7 cellular contexts compared by ENCODE assay signal in genomic region chr7:141702047-141702567, GRCh38. TPM values are rescaled to one million over a fixed set of nuclear protein-coding genes. Genes with fewer than 3 reads are reported as not detected.
DNase-seq lines count a peak whose midpoint lies in the region; ATAC-seq and TF ChIP-seq lines count a peak whose summit lies in the region.

Gene DENND11 (minus strand): TSS chr7:141702166. CDS start chr7:141702153, 13 bp downstream.

- POLR2A ChIA-PET in activated CD4-positive, alpha-beta memory T cell treated with anti-CD3 and anti-CD28 coated beads, Interleukin-2, amount 10 ng/mL, durations not matched to agents 7 days and 5 days (lab: Charles Lee): interaction anchor here (0.6 to 3.6 kb wide), 16 partner anchors 8 to 152 kb away, joined by 3 to 46 read pairs (median 4); partner anchors contain the start of gene SSBP1

- H3K36me3 ChIP-seq in mesodermal cell (ENCODE audit: control insufficient read depth, insufficient read depth, low read length): no peaks in the 10 kb centered on the region

- H3K4me3 Mint-ChIP-seq in activated CD4-positive, alpha-beta memory T cell treated with anti-CD3 and anti-CD28 coated beads, Interleukin-2, amount 10 ng/mL, durations not matched to agents 7 days and 5 days: peak within 1 kb of the TSS; percentile 79
- peak within 1 kb of the TSS; percentile 93 to 94 for H3K4me3 Mint-ChIP-seq in effector memory CD8-positive, alpha-beta T cell

- peaks cover 30% of the 10 kb centered on the region for H3K4me1 Mint-ChIP-seq in activated CD4-positive, alpha-beta memory T cell treated with anti-CD3 and anti-CD28 coated beads, Interleukin-2, amount 10 ng/mL, durations not matched to agents 7 days and 5 days
- peaks cover 31 to 45% of the 10 kb centered on the region in 2 donors for H3K4me1 Mint-ChIP-seq in effector memory CD8-positive, alpha-beta T cell (ENCODE audit: low read depth in 2 of 2)

- H3K9me3 ChIP-seq in mesodermal cell (ENCODE audit: control insufficient read depth, low read length): no peaks in the 10 kb centered on the region

- TF ChIP-seq POLR2A in GM18505 (IDR thresholded peaks at IDR 0.05; ENCODE audit: borderline replicate concordance, extremely low read depth, insufficient read depth, insufficient read length): no peak

- peaks cover 30% of the 10 kb centered on the region for H3K27me3 Mint-ChIP-seq in activated CD4-positive, alpha-beta memory T cell treated with anti-CD3 and anti-CD28 coated beads, Interleukin-2, amount 10 ng/mL, durations not matched to agents 7 days and 5 days
- H3K27me3 Mint-ChIP-seq in effector memory CD8-positive, alpha-beta T cell: no peaks in the 10 kb centered on the region

- H3K4me3 ChIP-seq in mesodermal cell (ENCODE audit: extremely low read depth, insufficient read depth, low read length, poor library complexity, severe bottlenecking): peak within 1 kb of the TSS; percentile 63

- peak; percentile 81 for ATAC-seq in GM18505 (IDR thresholded peaks at IDR 0.05; ENCODE audit: unreplicated experiment)
- peak; percentile 79 for ATAC-seq in HG02571 (IDR thresholded peaks at IDR 0.05; ENCODE audit: unreplicated experiment)
- peak; percentile 74 for ATAC-seq in effector memory CD8-positive, alpha-beta T cell (replicated peaks)

- no peak within 1 kb of the TSS for H3K27ac ChIP-seq in mesodermal cell (ENCODE audit: low read depth, low read length, severe bottlenecking)

- peak; percentile 44 for DNase-seq in NCI-H2029 (lab: John Stamatoyannopoulos, UW)
- peak; percentile 52 for DNase-seq in activated CD4-positive, alpha-beta memory T cell treated with anti-CD3 and anti-CD28 coated beads, Interleukin-2, amount 10 ng/mL, durations not matched to agents 7 days and 5 days
- peak; percentile 50 to 61 (median 59) for DNase-seq in effector memory CD8-positive, alpha-beta T cell
- DNase-seq in stimulated activated CD8-positive, alpha-beta memory T cell treated with anti-CD3 and anti-CD28 coated beads, Interleukin-2, amount 100 ng/mL, for 1 hour (ENCODE audit: low read depth in 2 of 2): peak; percentile 16 to 28

- WGBS in mesodermal cell (ENCODE audit: insufficient coverage in 2 of 2), 2 experiments: 0% methylated on average over 31 to 60 of the region's 62 CpGs

- peaks cover 4% of the 10 kb centered on the region for H3K36me3 Mint-ChIP-seq in activated CD4-positive, alpha-beta memory T cell treated with anti-CD3 and anti-CD28 coated beads, Interleukin-2, amount 10 ng/mL, durations not matched to agents 7 days and 5 days (ENCODE audit: low read depth)
- peaks cover 10% of the 10 kb centered on the region for H3K36me3 Mint-ChIP-seq in effector memory CD8-positive, alpha-beta T cell (ENCODE audit: insufficient read depth)

- peak within 1 kb of the TSS; percentile 54 for H3K27ac Mint-ChIP-seq in activated CD4-positive, alpha-beta memory T cell treated with anti-CD3 and anti-CD28 coated beads, Interleukin-2, amount 10 ng/mL, durations not matched to agents 7 days and 5 days
- H3K27ac Mint-ChIP-seq in effector memory CD8-positive, alpha-beta T cell: peak within 1 kb of the TSS; percentile 87 to 96

- CTCF ChIA-PET in activated CD4-positive, alpha-beta memory T cell treated with anti-CD3 and anti-CD28 coated beads, Interleukin-2, amount 10 ng/mL, durations not matched to agents 7 days and 5 days (lab: Charles Lee): interaction anchor here (1.5 to 4.2 kb wide), 3 partner anchors 36 to 48 kb away, joined by 6 to 26 read pairs (median 13); partner anchors contain the start of gene SSBP1

- no peaks in the 10 kb centered on the region for H3K9me3 Mint-ChIP-seq in activated CD4-positive, alpha-beta memory T cell treated with anti-CD3 and anti-CD28 coated beads, Interleukin-2, amount 10 ng/mL, durations not matched to agents 7 days and 5 days
- no peaks in the 10 kb centered on the region for H3K9me3 Mint-ChIP-seq in effector memory CD8-positive, alpha-beta T cell

- H3K4me1 ChIP-seq in mesodermal cell (ENCODE audit: control insufficient read depth, insufficient read depth, low read length, poor library complexity, severe bottlenecking): peaks cover 23% of the 10 kb centered on the region

RNA-seq across cellular contexts. Expression of gene DENND11, which starts in this region (rescaled TPM):
- 10 to 100 TPM; 24.5 to 24.9 TPM for total RNA-seq in activated CD4-positive, alpha-beta memory T cell treated with anti-CD3 and anti-CD28 coated beads, Interleukin-2, amount 10 ng/mL, durations not matched to agents 7 days and 5 days
- 16.8 TPM for polyA plus RNA-seq in mesodermal cell (2013, experiment 1 of 2)
- 14.2 TPM for polyA plus RNA-seq in mesodermal cell (2013, experiment 2 of 2)
